In the genomic region with DNA sequence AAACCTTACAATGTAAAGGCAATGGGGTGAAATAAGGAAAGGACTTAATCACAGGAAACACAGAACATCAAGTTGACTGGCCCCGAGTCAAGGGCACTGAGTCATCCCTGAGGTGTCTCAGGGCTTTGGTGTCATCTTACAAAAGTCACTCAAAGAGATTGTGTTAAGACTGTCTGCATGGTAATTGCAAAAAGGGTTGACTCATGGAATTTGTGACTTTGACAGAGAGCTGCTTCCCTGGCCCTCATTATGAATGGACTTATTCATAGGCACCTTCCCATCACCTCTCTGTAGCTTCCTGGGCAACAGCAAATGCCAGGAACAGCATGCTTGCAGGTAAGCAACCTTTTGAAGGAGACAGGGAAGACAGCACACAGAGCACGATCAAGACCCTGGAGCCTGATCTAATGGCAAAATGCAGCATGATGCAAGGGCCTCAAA, we compare ENCODE assay signal across 9 cellular contexts. TPM values are rescaled to one million over a fixed set of nuclear protein-coding genes. Genes with fewer than 3 reads are reported as not detected.
DNase-seq lines count a peak whose midpoint lies in the region; FAIRE-seq and TF ChIP-seq lines count a peak whose summit lies in the region.
"Had no signal": no experiment of that assay in that cellular context is flagged by ENCODE, and none has a peak within 500 bp of the region (broad histone marks: within the 10 kb centered on the region; RNA-seq: fewer than 3 reads in every experiment).

No MANE protein-coding gene starts in this region.

- no peaks in the 10 kb centered on the region for H3K36me3 ChIP-seq in kidney epithelial cell (ENCODE audit: control insufficient read depth, insufficient read depth, low read length)

- peak; percentile 96 for TF ChIP-seq EP300 in Ishikawa (IDR thresholded peaks at IDR 0.05; ENCODE audit: borderline replicate concordance)

- no peaks in the 10 kb centered on the region for H3K27me3 ChIP-seq in kidney epithelial cell (ENCODE audit: control insufficient read depth, insufficient read depth, low read length)

- no peak for TF ChIP-seq POLR2A in GM12891 (IDR thresholded peaks at IDR 0.05; ENCODE audit: low read depth, low read length)

- 0 out of 2 replicates have a peak, but pooled peaks have one; percentile 8 for TF ChIP-seq RAD21 in Ishikawa (IDR thresholded peaks at IDR 0.05; ENCODE audit: low read depth)

- H3K4me3 ChIP-seq in kidney epithelial cell (ENCODE audit: low read depth, low read length) = no peak overlapping the region

- FAIRE-seq in GM12891 (lab: Jason Lieb, UNC) = no peak
- FAIRE-seq: frontal cortex had no signal

- no peak for TF ChIP-seq CTCF in kidney epithelial cell (IDR thresholded peaks at IDR 0.05; ENCODE audit: insufficient read depth, low read length, poor library complexity, severe bottlenecking)

- DNase-seq in EL (peak; percentile 82), amniotic epithelial cell (ENCODE audit: low read depth) (peak; percentile 27), kidney epithelial cell (ENCODE audit: low read depth) (peak; percentile 96), GM12891 (ENCODE audit: insufficient read length, low spot score) (no peak), NCI-H510A treated with DMSO at 0.1 percent for 48 hours (lab: John Stamatoyannopoulos, UW) (no peak)
- no peak for DNase-seq in stimulated activated CD4-positive, alpha-beta T cell treated with anti-CD3 and anti-CD28 coated beads, Interleukin-2, amount 100 ng/mL, for 24 hours
- DNase-seq: NCI-H2081 had no signal

TF ChIP-seq in Ishikawa, 13 proteins besides CTCF, POLR2A, EP300 and RAD21:
- no peak for TF ChIP-seq YY1 (IDR thresholded peaks at IDR 0.05; ENCODE audit: low read depth)
- peak; percentile 88 for TF ChIP-seq NFIC (IDR thresholded peaks at IDR 0.05)
- TF ChIP-seq FOXM1 (IDR thresholded peaks at IDR 0.05; ENCODE audit: borderline replicate concordance, low read depth) = peak; percentile 83
- TF ChIP-seq TAF1 (IDR thresholded peaks at IDR 0.05; ENCODE audit: low read depth) = no peak
- TF ChIP-seq TEAD4 (IDR thresholded peaks at IDR 0.05) = peak; percentile 83
- peak; percentile 92 for TF ChIP-seq TCF12 (IDR thresholded peaks at IDR 0.05; ENCODE audit: low read depth)
- TF ChIP-seq, protein P1, sequence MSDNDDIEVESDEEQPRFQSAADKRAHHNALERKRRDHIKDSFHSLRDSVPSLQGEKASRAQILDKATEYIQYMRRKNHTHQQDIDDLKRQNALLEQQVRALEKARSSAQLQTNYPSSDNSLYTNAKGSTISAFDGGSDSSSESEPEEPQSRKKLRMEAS (IDR thresholded peaks at IDR 0.05) = peak; percentile 65
TF ChIP-seq in Ishikawa: peak in this region for 5.

TF ChIP-seq in GM12891, 5 proteins besides CTCF, POLR2A, EP300 and RAD21:
- TF ChIP-seq TAF1 (IDR thresholded peaks at IDR 0.05; ENCODE audit: low read depth, low read length) (no peak), POLR2AphosphoS5 (IDR thresholded peaks at IDR 0.05; ENCODE audit: low read depth, low read length) (no peak), POU2F2 (IDR thresholded peaks at IDR 0.05; ENCODE audit: low read depth, low read length) (no peak), SPI1 (IDR thresholded peaks at IDR 0.05; ENCODE audit: low read depth, low read length) (no peak), PAX5 (IDR thresholded peaks at IDR 0.05; ENCODE audit: insufficient read depth, low read length, severe bottlenecking) (no peak)

RNA-seq across cellular contexts. Expression of a gene that starts 17.2 kb away (rescaled TPM):
- 0.07 TPM in 1 of 2 replicates, not detected in the other for total RNA-seq in kidney epithelial cell
- not detected for polyA plus RNA-seq in GM12891 (2012; ENCODE audit: low read depth, missing spikeins)
- total RNA-seq: frontal cortex had no signal

Comparison
In these comparisons a context has a peak if more than half of its experiments do, and no peak if none do; other contexts are left out.
1. DNase-seq: peak in EL (single experiment), amniotic epithelial cell (single experiment) and kidney epithelial cell (single experiment); none in GM12891 (single experiment), stimulated activated CD4-positive, alpha-beta T cell treated with anti-CD3 and anti-CD28 coated beads, Interleukin-2, amount 100 ng/mL, for 24 hours (0 of 2) and NCI-H510A treated with DMSO at 0.1 percent for 48 hours (single experiment).